ENCODE assay signal across 23 cellular contexts in the genomic region with DNA sequence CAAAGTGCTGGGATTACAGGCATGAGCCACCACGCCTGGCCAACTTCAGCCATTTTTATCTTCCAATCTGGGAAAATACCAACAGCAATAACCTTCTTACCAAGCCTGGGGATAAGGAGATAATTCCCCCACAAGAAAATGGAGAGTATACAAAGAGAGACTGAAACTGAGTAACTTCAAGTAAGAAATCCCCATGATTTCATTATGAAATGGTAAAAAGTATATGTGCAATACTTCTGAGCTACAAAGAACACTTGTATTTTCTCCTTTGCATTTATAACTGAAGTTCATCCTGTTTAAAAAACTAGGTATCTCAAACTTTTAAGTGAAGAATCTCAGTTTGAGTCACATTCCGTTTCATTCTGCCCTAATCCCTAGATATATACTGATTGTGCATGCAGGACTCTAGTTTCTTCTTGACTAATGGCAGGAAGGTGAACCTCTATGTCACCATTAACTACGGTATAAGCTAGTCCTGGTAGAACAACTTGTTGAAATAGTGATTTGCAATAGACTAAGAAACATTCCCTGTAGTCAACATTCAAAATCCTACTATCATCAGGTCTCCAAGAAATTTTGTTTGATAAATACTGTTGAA.
"Had no signal": no experiment of that assay in that cellular context is flagged by ENCODE, and none has a peak within 500 bp of the region (broad histone marks: within the 10 kb centered on the region; RNA-seq: fewer than 3 reads in every experiment).

No MANE protein-coding gene starts in this region.

- H3K4me1 ChIP-seq: suprapubic skin, tibial artery had no signal

- H3K9me3 ChIP-seq: suprapubic skin, tibial artery had no signal

- ATAC-seq: activated naive CD8-positive, alpha-beta T cell treated with anti-CD3 and anti-CD28 coated beads, Interleukin-2, amount 50 U/mL, for 24 hours; left colon; right cardiac atrium had no signal

- H3K27ac ChIP-seq: suprapubic skin, tibial artery, WERI-Rb-1 had no signal

- H3K27me3 ChIP-seq: suprapubic skin, tibial artery had no signal

- H3K4me3 ChIP-seq: suprapubic skin, tibial artery had no signal

- DNase-seq: activated CD4-positive, alpha-beta memory T cell treated with anti-CD3 and anti-CD28 coated beads for 36 hours; activated CD4-positive, alpha-beta T cell treated with anti-CD3 and anti-CD28 coated beads, Interleukin-2, amount 10 ng/mL, durations not matched to agents 24 days and 14 days; activated CD4-positive, CD25-positive, alpha-beta regulatory T cell treated with anti-CD3 and anti-CD28 coated beads, Interleukin-2, amount 50 U/mL, for 72 hours; activated CD8-positive, alpha-beta memory T cell treated with anti-CD3 and anti-CD28 coated beads, Interleukin-2, amount 50 U/mL, for 48 hours; activated gamma-delta T cell treated with Interleukin-2 at 50 U/mL for 16 hours; activated naive CD8-positive, alpha-beta T cell treated with anti-CD3 and anti-CD28 coated beads, Interleukin-2, amount 50 U/mL, for 24 hours; activated T-cell treated with anti-CD3 and anti-CD28 coated beads, Interleukin-2, amount 50 U/mL, for 24 hours; amygdala; central memory CD4-positive, alpha-beta T cell; head of caudate nucleus; hippocampal formation; kidney; left colon; mammary epithelial cell; posterior cingulate gyrus; right cardiac atrium; stimulated activated CD4-positive, alpha-beta T cell treated with anti-CD3 and anti-CD28 coated beads, Interleukin-15, amount 100 ng/mL, for 24 hours; stimulated activated CD4-positive, alpha-beta T cell treated with anti-CD3 and anti-CD28 coated beads, Interleukin-2, amount 100 ng/mL, for 24 hours; stimulated activated naive CD4-positive, alpha-beta T cell; T-helper 9 cell; tibial artery; WERI-Rb-1 had no signal

- H3K36me3 ChIP-seq: suprapubic skin, tibial artery, WERI-Rb-1 had no signal
